8 cellular contexts compared by ENCODE assay signal in the genomic region with DNA sequence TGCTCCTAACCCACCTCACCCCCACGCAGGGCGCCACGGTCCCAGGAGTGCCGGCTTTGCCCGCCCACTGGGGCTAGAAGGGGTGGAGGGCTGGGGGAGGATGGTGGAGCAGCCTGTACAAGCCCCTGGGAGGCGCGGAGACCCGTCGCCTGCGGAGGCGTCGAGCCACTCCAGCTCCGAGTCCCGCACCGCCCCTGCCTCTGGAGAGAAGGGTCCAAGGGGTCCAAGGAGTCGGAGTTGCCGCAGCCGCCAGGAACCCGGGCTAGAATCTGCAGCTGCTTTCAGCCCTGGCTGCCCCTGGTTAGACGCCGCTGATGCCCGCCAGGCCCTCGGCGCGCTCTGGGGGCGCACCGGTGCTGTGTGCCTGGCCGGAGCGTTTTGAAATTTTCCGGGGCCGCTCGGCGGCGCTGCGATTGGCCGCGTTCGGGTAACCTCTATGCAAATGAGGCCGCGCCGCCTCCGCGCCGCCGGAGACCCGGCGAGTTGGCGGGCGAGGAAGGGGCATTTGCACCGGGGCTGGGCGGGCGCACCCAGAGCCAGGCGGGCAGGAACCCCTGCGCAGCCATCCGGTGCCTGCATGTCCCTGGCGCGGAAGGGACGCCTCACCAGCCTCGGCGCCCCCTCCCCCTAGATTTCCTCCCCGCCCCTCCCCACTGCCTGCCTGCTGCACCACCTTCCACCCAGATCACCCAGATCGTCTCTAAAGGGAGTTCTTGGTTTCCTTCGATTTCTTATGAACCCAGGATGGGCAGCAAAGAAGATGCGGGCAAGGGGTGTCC. TPM values are rescaled to one million over a fixed set of nuclear protein-coding genes. Genes with fewer than 3 reads are reported as not detected.
DNase-seq lines count a peak whose midpoint lies in the region; ATAC-seq and TF ChIP-seq lines count a peak whose summit lies in the region.

A gene with protein sequence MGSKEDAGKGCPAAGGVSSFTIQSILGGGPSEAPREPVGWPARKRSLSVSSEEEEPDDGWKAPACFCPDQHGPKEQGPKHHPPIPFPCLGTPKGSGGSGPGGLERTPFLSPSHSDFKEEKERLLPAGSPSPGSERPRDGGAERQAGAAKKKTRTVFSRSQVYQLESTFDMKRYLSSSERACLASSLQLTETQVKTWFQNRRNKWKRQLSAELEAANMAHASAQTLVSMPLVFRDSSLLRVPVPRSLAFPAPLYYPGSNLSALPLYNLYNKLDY (plus strand): TSS at position 502 of the 779 bp plus-strand sequence. CDS start 243 bp downstream, at position 745.

- intact Hi-C loops in upper lobe of right lung (cut with DNase I): no loop called here
- intact Hi-C loops in thyroid gland (cut with DNase I): no loop called here

- peaks cover 100% of the 10 kb centered on the region for H3K27me3 ChIP-seq in NT2/D1 (ENCODE audit: insufficient read depth, insufficient read length)
- peaks cover 100% of the 10 kb centered on the region for H3K27me3 ChIP-seq in upper lobe of right lung
- peaks cover 65% of the 10 kb centered on the region for H3K27me3 ChIP-seq in thyroid gland

- H3K4me1 ChIP-seq in NT2/D1 (ENCODE audit: insufficient read depth, insufficient read length) (peaks cover 12% of the 10 kb centered on the region), upper lobe of right lung (peaks cover 42% of the 10 kb centered on the region), thyroid gland (peaks cover 6 to 42% of the 10 kb centered on the region in 2 donors)

- H3K27ac ChIP-seq in upper lobe of right lung (no peak within 1 kb of the TSS), thyroid gland (no peak within 1 kb of the TSS)

- TF ChIP-seq POLR2A in erythroblast (IDR thresholded peaks at IDR 0.05; ENCODE audit: low read length) (no peak), thyroid gland (IDR thresholded peaks at IDR 0.05) (no peak)

- H3K36me3 ChIP-seq in NT2/D1 (ENCODE audit: insufficient read depth, insufficient read length, low read length) (no peaks in the 10 kb centered on the region), upper lobe of right lung (no peaks in the 10 kb centered on the region), thyroid gland (no peaks in the 10 kb centered on the region)

- TF ChIP-seq CTCF in upper lobe of right lung (IDR thresholded peaks at IDR 0.05): no peak
- TF ChIP-seq CTCF in thyroid gland (IDR thresholded peaks at IDR 0.05): no peak

- ATAC-seq in upper lobe of right lung (no peak), GM19463 (IDR thresholded peaks at IDR 0.05; ENCODE audit: unreplicated experiment) (no peak), HG02763 (IDR thresholded peaks at IDR 0.05; ENCODE audit: unreplicated experiment) (no peak)

- H3K9me3 ChIP-seq in NT2/D1 (ENCODE audit: insufficient read depth, low read length) (no peaks in the 10 kb centered on the region), upper lobe of right lung (no peaks in the 10 kb centered on the region), thyroid gland (no peaks in the 10 kb centered on the region)

- H3K4me3 ChIP-seq in NT2/D1 (ENCODE audit: insufficient read length, low read depth) (peak within 1 kb of the TSS; percentile 15), upper lobe of right lung (peak within 1 kb of the TSS; percentile 10), thyroid gland (replicated peaks in 1 of 3) (no peak within 1 kb of the TSS)

- no peak within 1 kb of the TSS for H3K9ac ChIP-seq in NT2/D1 (ENCODE audit: insufficient read length, low read depth)

- DNase-seq in stimulated activated CD4-positive, alpha-beta T cell treated with anti-CD3 and anti-CD28 coated beads, Interleukin-15, amount 100 ng/mL, for 24 hours: peak; percentile 65
- no peak for DNase-seq in stimulated activated CD4-positive, alpha-beta T cell treated with anti-CD3 and anti-CD28 coated beads, Interleukin-12 subunit alpha, Interleukin-12 subunit beta, amount 100 ng/mL, for 4 hours
- DNase-seq in NT2/D1 (ENCODE audit: low read depth, low spot score): no peak
- peak; percentile 12 to 24 for DNase-seq in erythroblast (lab: John Stamatoyannopoulos, UW)
- DNase-seq in upper lobe of right lung: no peak
- DNase-seq in thyroid gland: no peak

- 3 to 5% methylated on average over 6 to 14 of the region's 64 CpGs for WGBS in thyroid gland, 2 donors

RNA-seq across cellular contexts. Expression of the gene that starts here (rescaled TPM):
- not detected for total RNA-seq in upper lobe of right lung
- not detected for total RNA-seq in thyroid gland

Comparison
In these comparisons a context has a peak if more than half of its experiments do, and no peak if none do; other contexts are left out.
1. DNase-seq: peak in stimulated activated CD4-positive, alpha-beta T cell treated with anti-CD3 and anti-CD28 coated beads, Interleukin-15, amount 100 ng/mL, for 24 hours (single experiment) and erythroblast (2 of 2); none in stimulated activated CD4-positive, alpha-beta T cell treated with anti-CD3 and anti-CD28 coated beads, Interleukin-12 subunit alpha, Interleukin-12 subunit beta, amount 100 ng/mL, for 4 hours (single experiment), NT2/D1 (single experiment), upper lobe of right lung (single experiment) and thyroid gland (0 of 2).
2. H3K4me3 ChIP-seq: peak in NT2/D1 (single experiment) and upper lobe of right lung (single experiment); none in thyroid gland (0 of 3).